In the genomic region with DNA sequence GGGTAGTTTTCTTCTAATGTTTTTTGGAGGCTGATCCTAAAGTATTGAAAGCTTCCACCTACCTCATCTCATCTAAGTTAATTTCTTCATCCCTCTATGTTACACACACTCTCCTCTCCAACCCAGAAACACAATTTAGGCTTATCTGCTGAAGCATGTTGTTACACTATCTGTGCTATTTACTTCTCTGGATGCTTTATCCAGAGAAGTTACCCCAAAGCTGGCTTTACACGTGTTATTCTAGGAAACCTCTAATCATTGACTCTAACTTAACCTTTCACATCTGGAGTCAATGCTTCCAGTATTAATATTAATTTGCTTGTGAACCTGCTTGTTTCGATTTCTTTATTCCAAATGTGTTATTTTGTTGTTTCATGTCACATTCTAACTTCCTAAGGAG, we compare ENCODE assay signal across 28 cellular contexts.
"Had no signal": no experiment of that assay in that cellular context is flagged by ENCODE, and none has a peak within 500 bp of the region (broad histone marks: within the 10 kb centered on the region; RNA-seq: fewer than 3 reads in every experiment).

No MANE protein-coding gene starts in this region.

- FAIRE-seq: endometrium, endothelial cell of umbilical vein, frontal cortex had no signal

- H3K9me3 Mint-ChIP-seq: dendritic cell treated with granulocyte-macrophage colony-stimulating factor and Interleukin-4, amounts not matched to agents 40 ng/mL and 50 ng/mL, for 4 days; effector memory CD8-positive, alpha-beta T cell; endodermal cell had no signal

- ATAC-seq: effector memory CD8-positive, alpha-beta T cell; esophagus mucosa; foreskin keratinocyte; gastrocnemius medialis; gastroesophageal sphincter; heart left ventricle; heart right ventricle had no signal

- H3K9me3 ChIP-seq: esophagus muscularis mucosa, esophagus squamous epithelium, gastrocnemius medialis, gastroesophageal sphincter, heart left ventricle, heart right ventricle had no signal

- H3K4me1 ChIP-seq: esophagus muscularis mucosa, esophagus squamous epithelium, gastrocnemius medialis, gastroesophageal sphincter, heart left ventricle, heart right ventricle had no signal

- DNase-seq: cortex of kidney; dermis blood vessel endothelial cell; dorsolateral prefrontal cortex; effector CD4-positive, alpha-beta T cell; effector CD8-positive, alpha-beta T cell; effector memory CD4-positive, alpha-beta T cell; effector memory CD8-positive, alpha-beta T cell; endodermal cell; esophagus squamous epithelium; foreskin fibroblast; foreskin keratinocyte; foreskin melanocyte; gastrocnemius medialis; glutamatergic neuron; head of caudate nucleus; heart left ventricle; heart right ventricle; hippocampal formation had no signal

- H3K4me3 Mint-ChIP-seq: dendritic cell treated with granulocyte-macrophage colony-stimulating factor and Interleukin-4, amounts not matched to agents 40 ng/mL and 50 ng/mL, for 4 days; effector memory CD8-positive, alpha-beta T cell; endodermal cell had no signal

- H3K27ac Mint-ChIP-seq: dendritic cell treated with granulocyte-macrophage colony-stimulating factor and Interleukin-4, amounts not matched to agents 40 ng/mL and 50 ng/mL, for 4 days; effector memory CD8-positive, alpha-beta T cell; endodermal cell had no signal

- H3K36me3 ChIP-seq: esophagus muscularis mucosa, esophagus squamous epithelium, gastrocnemius medialis, gastroesophageal sphincter, heart left ventricle, heart right ventricle had no signal

- H3K27me3 Mint-ChIP-seq: dendritic cell treated with granulocyte-macrophage colony-stimulating factor and Interleukin-4, amounts not matched to agents 40 ng/mL and 50 ng/mL, for 4 days had no signal

- H3K4me2 ChIP-seq: hepatocyte had no signal

- H3K4me3 ChIP-seq: coronary artery, dorsolateral prefrontal cortex, esophagus muscularis mucosa, esophagus squamous epithelium, gastrocnemius medialis, gastroesophageal sphincter, heart left ventricle, heart right ventricle, hepatocyte had no signal

- H3K4me1 Mint-ChIP-seq: endodermal cell had no signal

- H2AFZ ChIP-seq: hepatocyte had no signal

- H3K79me2 ChIP-seq: hepatocyte had no signal

- H3K27me3 ChIP-seq: esophagus muscularis mucosa, esophagus squamous epithelium, foreskin keratinocyte, gastrocnemius medialis, gastroesophageal sphincter, heart left ventricle, heart right ventricle, hepatocyte had no signal

- H3K27ac ChIP-seq: coronary artery, dorsolateral prefrontal cortex, epithelial cell of prostate, esophagus muscularis mucosa, esophagus squamous epithelium, foreskin keratinocyte, gastrocnemius medialis, gastroesophageal sphincter, heart left ventricle, heart right ventricle, hepatocyte had no signal
